1 cellular context compared by ENCODE assay signal in the genomic region with DNA sequence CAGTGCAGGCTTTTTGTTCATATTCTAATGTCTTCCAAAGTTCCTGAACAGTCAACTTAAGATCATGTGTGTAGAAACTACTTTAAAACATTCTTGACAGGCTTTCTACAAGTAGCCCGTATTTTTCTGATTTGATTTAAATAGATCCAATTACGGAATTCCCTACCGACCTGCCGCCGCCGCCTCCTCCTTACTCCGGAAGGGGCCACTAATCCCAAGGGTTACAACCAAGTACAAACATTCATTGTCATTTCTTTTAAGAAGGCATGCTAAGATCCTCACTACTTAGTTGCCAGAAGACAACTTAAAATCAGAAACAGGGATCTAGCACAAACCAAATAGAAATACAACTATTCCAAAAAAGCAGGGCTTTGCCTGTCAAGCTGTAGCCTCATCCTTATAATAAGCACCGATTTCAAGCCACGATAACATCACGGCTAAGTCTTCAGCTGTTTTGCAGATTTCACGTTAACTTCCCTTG.
TF ChIP-seq lines count a peak whose summit lies in the region.

No MANE protein-coding gene starts in this region.

TF ChIP-seq in GM12878, 131 proteins besides CTCF, POLR2A, EP300 and RAD21:
- TF ChIP-seq, protein P1, sequence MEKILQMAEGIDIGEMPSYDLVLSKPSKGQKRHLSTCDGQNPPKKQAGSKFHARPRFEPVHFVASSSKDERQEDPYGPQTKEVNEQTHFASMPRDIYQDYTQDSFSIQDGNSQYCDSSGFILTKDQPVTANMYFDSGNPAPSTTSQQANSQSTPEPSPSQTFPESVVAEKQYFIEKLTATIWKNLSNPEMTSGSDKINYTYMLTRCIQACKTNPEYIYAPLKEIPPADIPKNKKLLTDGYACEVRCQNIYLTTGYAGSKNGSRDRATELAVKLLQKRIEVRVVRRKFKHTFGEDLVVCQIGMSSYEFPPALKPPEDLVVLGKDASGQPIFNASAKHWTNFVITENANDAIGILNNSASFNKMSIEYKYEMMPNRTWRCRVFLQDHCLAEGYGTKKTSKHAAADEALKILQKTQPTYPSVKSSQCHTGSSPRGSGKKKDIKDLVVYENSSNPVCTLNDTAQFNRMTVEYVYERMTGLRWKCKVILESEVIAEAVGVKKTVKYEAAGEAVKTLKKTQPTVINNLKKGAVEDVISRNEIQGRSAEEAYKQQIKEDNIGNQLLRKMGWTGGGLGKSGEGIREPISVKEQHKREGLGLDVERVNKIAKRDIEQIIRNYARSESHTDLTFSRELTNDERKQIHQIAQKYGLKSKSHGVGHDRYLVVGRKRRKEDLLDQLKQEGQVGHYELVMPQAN (conservative IDR thresholded peaks at IDR 0.05), result 0 out of 2 replicates have a peak, but pooled peaks have one; percentile 13
- no peak for TF ChIP-seq HDAC6 (IDR thresholded peaks at IDR 0.05; ENCODE audit: unreplicated experiment)
TF ChIP-seq in GM12878: peak in this region for 1.
